9 cellular contexts compared by ENCODE assay signal in the genomic region with DNA sequence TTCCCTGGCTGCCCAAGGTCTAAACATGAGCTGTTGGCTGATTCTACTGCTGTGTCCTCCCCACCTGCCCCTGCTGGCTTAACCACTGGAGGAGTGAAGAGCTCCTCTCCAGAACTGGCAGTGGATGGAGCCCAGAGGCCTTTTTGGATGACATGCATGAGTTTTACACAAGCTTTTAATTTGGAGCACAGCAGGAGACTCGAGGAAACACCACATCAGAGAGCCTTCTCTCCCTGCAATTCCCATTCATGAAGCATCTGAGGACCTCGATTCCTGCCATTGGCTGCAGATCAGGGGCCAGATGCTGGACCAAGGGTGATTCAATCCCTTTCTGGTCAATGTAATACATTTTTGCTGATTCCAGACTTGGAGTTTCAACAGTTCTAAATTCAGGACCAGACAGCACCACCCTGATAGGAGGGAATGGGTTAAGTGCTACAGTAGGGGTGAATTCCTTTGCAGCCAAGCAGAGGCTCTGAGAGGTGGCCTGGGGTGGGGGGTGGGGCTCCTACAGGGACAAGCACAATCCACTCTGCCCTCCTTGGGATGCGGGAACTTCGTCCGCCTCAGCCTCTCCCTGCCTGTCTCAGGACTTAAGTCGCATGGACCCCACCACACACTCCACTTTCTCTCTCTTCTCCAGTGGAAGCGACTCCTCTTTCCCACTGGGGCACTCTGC. TPM values are rescaled to one million over a fixed set of nuclear protein-coding genes. Genes with fewer than 3 reads are reported as not detected.
DNase-seq lines count a peak whose midpoint lies in the region; ATAC-seq and TF ChIP-seq lines count a peak whose summit lies in the region.
"Had no signal": no experiment of that assay in that cellular context is flagged by ENCODE, and none has a peak within 500 bp of the region (broad histone marks: within the 10 kb centered on the region; RNA-seq: fewer than 3 reads in every experiment).

No MANE protein-coding gene starts in this region.

- TF ChIP-seq POLR2A in adrenal gland (IDR thresholded peaks at IDR 0.05): no peak

- H3K36me3 ChIP-seq in stomach smooth muscle (ENCODE audit: control insufficient read depth in 2 of 2, insufficient read depth in 2 of 2, low read length in 2 of 2) (no peaks in the 10 kb centered on the region), adrenal gland (replicated peaks in 1 of 2) (no peaks in the 10 kb centered on the region)

- H3K36me3 Mint-ChIP-seq in T-cell (no peaks in the 10 kb centered on the region), endothelial cell (ENCODE audit: low read depth, unreplicated experiment) (no peaks in the 10 kb centered on the region)

- CTCF ChIA-PET in T-cell (lab: Charles Lee): interaction anchor here (0.7 to 1.7 kb wide), 2 partner anchors 26 to 911 kb away, joined by 5 to 6 read pairs; no protein-coding TSS in a partner anchor

- intact Hi-C loops in right cardiac atrium (cut with DNase I): no loop called here
- intact Hi-C loops in adrenal gland (cut with DNase I): no loop called here

- H3K27ac ChIP-seq in right cardiac atrium (ENCODE audit: low read length) (peak overlapping the region; percentile 98), stomach smooth muscle (ENCODE audit: low read length) (peak overlapping the region; percentile 31), adrenal gland (peak overlapping the region in 1 of 5 donors; percentile 68)

- peak in 1 of 2 donors; percentile 6 for ATAC-seq in right cardiac atrium
- no peak for ATAC-seq in T-cell (replicated peaks in 1 of 4)

- TF ChIP-seq CTCF in adrenal gland (IDR thresholded peaks at IDR 0.05) (no peak), endothelial cell (IDR thresholded peaks at IDR 0.05; ENCODE audit: unreplicated experiment) (no peak)

- H3K4me3 ChIP-seq in right cardiac atrium (ENCODE audit: low read length) (no peak overlapping the region), stomach smooth muscle (ENCODE audit: low read length in 2 of 2) (peak overlapping the region in 1 of 2 donors; percentile 57), adrenal gland (no peak overlapping the region)

- H3K9me3 Mint-ChIP-seq in T-cell: no peaks in the 10 kb centered on the region
- no peaks in the 10 kb centered on the region for H3K9me3 Mint-ChIP-seq in endothelial cell (ENCODE audit: unreplicated experiment)

- H3K27ac Mint-ChIP-seq in T-cell (no peak overlapping the region), endothelial cell (ENCODE audit: unreplicated experiment) (no peak overlapping the region)

- H3K27me3 ChIP-seq in right cardiac atrium (ENCODE audit: control insufficient read depth, insufficient read depth): no peaks in the 10 kb centered on the region
- peaks cover 2 to 3% of the 10 kb centered on the region in 2 donors for H3K27me3 ChIP-seq in stomach smooth muscle (ENCODE audit: control insufficient read depth in 1 of 2, insufficient read depth in 2 of 2, low read length in 2 of 2)
- H3K27me3 ChIP-seq in adrenal gland: peaks cover 4% of the 10 kb centered on the region

- DNase-seq in GM04504 (ENCODE audit: low read depth): peak; percentile 93
- DNase-seq in astrocyte of the hippocampus (ENCODE audit: low read depth, low spot score): peak; percentile 56
- DNase-seq in right cardiac atrium: no peak
- no peak for DNase-seq in T-cell
- DNase-seq in NCI-H2107 treated with DMSO at 0.1 percent for 48 hours (lab: John Stamatoyannopoulos, UW; ENCODE audit: unreplicated experiment): no peak
- no peak for DNase-seq in adrenal gland
- no peak for DNase-seq in endothelial cell (ENCODE audit: low spot score)
- DNase-seq: DMS79 had no signal

- POLR2A ChIA-PET in T-cell (lab: Charles Lee): no interaction called here

- peaks cover 22% of the 10 kb centered on the region for H3K4me1 ChIP-seq in right cardiac atrium (ENCODE audit: control insufficient read depth, insufficient read depth, low read length)
- peaks cover 21% of the 10 kb centered on the region for H3K4me1 ChIP-seq in stomach smooth muscle (ENCODE audit: control insufficient read depth, insufficient read depth, low read length)
- H3K4me1 ChIP-seq in adrenal gland (replicated peaks in 1 of 2): no peaks in the 10 kb centered on the region

- peaks cover 7 to 34% of the 10 kb centered on the region in 2 donors for H3K27me3 Mint-ChIP-seq in T-cell
- H3K27me3 Mint-ChIP-seq in endothelial cell (ENCODE audit: unreplicated experiment): peaks cover 21% of the 10 kb centered on the region

- H3K9me3 ChIP-seq in right cardiac atrium (ENCODE audit: control insufficient read depth, low read length) (no peaks in the 10 kb centered on the region), stomach smooth muscle (ENCODE audit: control insufficient read depth in 2 of 2, low read length in 2 of 2) (no peaks in the 10 kb centered on the region), adrenal gland (replicated peaks in 1 of 3) (no peaks in the 10 kb centered on the region)

- H3K4me1 Mint-ChIP-seq in T-cell (peaks cover 4 to 14% (median 5%) of the 10 kb centered on the region in 3 donors), endothelial cell (ENCODE audit: unreplicated experiment) (peaks cover 12% of the 10 kb centered on the region)

- H3K9ac ChIP-seq in stomach smooth muscle (ENCODE audit: low read length in 2 of 2): peak overlapping the region in 1 of 2 donors; percentile 21

- WGBS in right cardiac atrium: 60% methylated on average over 7 of the region's 7 CpGs
- WGBS in adrenal gland, 4 donors: 61 to 85% (median 74%) methylated on average over 5 to 7 of the region's 7 CpGs

- H3K4me3 Mint-ChIP-seq in T-cell (no peak overlapping the region), endothelial cell (ENCODE audit: unreplicated experiment) (no peak overlapping the region)

RNA-seq across cellular contexts. Expression of gene PSORS1C1, which starts 0.6 kb away (rescaled TPM):
- total RNA-seq in right cardiac atrium (1 to 10 TPM; 1.4 to 4.5 (median 4.4) TPM), T-cell (not detected), adrenal gland (1 to 10 TPM in 3 of 8 donors, under 1 TPM in 5; 0.18 to 2.3 (median 0.56) TPM), endothelial cell (ENCODE audit: unreplicated experiment) (0.54 TPM)
- polyA plus RNA-seq in right cardiac atrium (6.5 TPM), adrenal gland (1 to 10 TPM in 2 of 3 donors, under 1 TPM in 1; 0.60 to 5.1 (median 1.9) TPM)

RNA-seq across cellular contexts. Expression of gene C6orf15, which starts 1.6 kb away (rescaled TPM):
- total RNA-seq in right cardiac atrium: not detected
- polyA plus RNA-seq in right cardiac atrium: not detected
- not detected for total RNA-seq in T-cell
- not detected for total RNA-seq in adrenal gland
- not detected for polyA plus RNA-seq in adrenal gland
- total RNA-seq in endothelial cell (ENCODE audit: unreplicated experiment): not detected

RNA-seq across cellular contexts. Expression of gene CDSN, which starts 6.2 kb away (rescaled TPM):
- under 1 TPM in 2 of 4 donors, not detected in 2; 0.14 to 0.17 TPM for total RNA-seq in right cardiac atrium
- polyA plus RNA-seq in right cardiac atrium: 0.11 TPM
- total RNA-seq in T-cell: not detected
- not detected for total RNA-seq in adrenal gland
- under 1 TPM in 2 of 3 donors, not detected in 1; 0.03 to 0.08 TPM for polyA plus RNA-seq in adrenal gland
- not detected for total RNA-seq in endothelial cell (ENCODE audit: unreplicated experiment)

RNA-seq across cellular contexts. Expression of gene PSORS1C2, which starts 24.9 kb away (rescaled TPM):
- total RNA-seq in right cardiac atrium: not detected
- not detected for polyA plus RNA-seq in right cardiac atrium
- not detected for total RNA-seq in T-cell
- not detected for total RNA-seq in adrenal gland
- polyA plus RNA-seq in adrenal gland: not detected
- 0.38 TPM for total RNA-seq in endothelial cell (ENCODE audit: unreplicated experiment)

RNA-seq across cellular contexts. Expression of gene CCHCR1, which starts 43.6 kb away (rescaled TPM):
- total RNA-seq in right cardiac atrium (10 to 100 TPM; 10.8 to 16.7 (median 12.9) TPM), T-cell (10 to 100 TPM; 20.7 to 38.6 (median 28.1) TPM), adrenal gland (10 to 100 TPM in 6 of 8 donors, 1 to 10 TPM in 2; 6.4 to 18.7 (median 12.9) TPM), endothelial cell (ENCODE audit: unreplicated experiment) (21.7 TPM)
- polyA plus RNA-seq in right cardiac atrium (9.6 TPM), adrenal gland (10 to 100 TPM in 2 of 3 donors, 1 to 10 TPM in 1; 4.5 to 27.4 (median 16.0) TPM)

Comparison
In these comparisons a context has a peak if more than half of its experiments do, and no peak if none do; other contexts are left out.
1. DNase-seq: peak in GM04504 (single experiment) and astrocyte of the hippocampus (single experiment); none in right cardiac atrium (0 of 3), T-cell (0 of 34), NCI-H2107 treated with DMSO at 0.1 percent for 48 hours (single experiment), adrenal gland (0 of 7) and endothelial cell (single experiment).